In genomic region chr19:48627211-48627864, GRCh38 we compare ENCODE assay signal across 13 cellular contexts. TPM values are rescaled to one million over a fixed set of nuclear protein-coding genes. Genes with fewer than 3 reads are reported as not detected.
DNase-seq lines count a peak whose midpoint lies in the region; ATAC-seq and TF ChIP-seq lines count a peak whose summit lies in the region.
"Had no signal": no experiment of that assay in that cellular context is flagged by ENCODE, and none has a peak within 500 bp of the region (broad histone marks: within the 10 kb centered on the region; RNA-seq: fewer than 3 reads in every experiment).

No MANE protein-coding gene starts in this region.

- BruUV-seq in mammary epithelial cell (replicated peaks; lab: Mats Ljungman, UMichigan) (no TSS peak), MCF 10A (replicated peaks; lab: Mats Ljungman, UMichigan) (no TSS peak)

- no peaks in the 10 kb centered on the region for H3K27me3 ChIP-seq in mammary epithelial cell (ENCODE audit: insufficient read depth, low read length)
- H3K27me3 ChIP-seq: BE2C had no signal

- H3K9me3 ChIP-seq in mammary epithelial cell (replicated peaks; ENCODE audit: insufficient read depth, low read length): no peaks in the 10 kb centered on the region
- H3K9me3 ChIP-seq: BE2C had no signal

- H3K27me3 Mint-ChIP-seq in MCF 10A (ENCODE audit: insufficient read depth, unreplicated experiment): no peaks in the 10 kb centered on the region
- no peaks in the 10 kb centered on the region for H3K27me3 Mint-ChIP-seq in activated B cell treated with CpG ODN at 0.5 μM for 24 hours
- no peaks in the 10 kb centered on the region for H3K27me3 Mint-ChIP-seq in stimulated activated naive CD8-positive, alpha-beta T cell treated with anti-CD3 and anti-CD28 coated beads, Interleukin-15, amount 100 ng/mL, for 72 hours

- H3K36me3 Mint-ChIP-seq in MCF 10A (ENCODE audit: insufficient read depth, unreplicated experiment) (peaks cover 21% of the 10 kb centered on the region), activated B cell treated with CpG ODN at 0.5 μM for 24 hours (ENCODE audit: low read depth) (peaks cover 38% of the 10 kb centered on the region)

- H3K79me2 ChIP-seq in mammary epithelial cell (ENCODE audit: insufficient read depth, low read length): peaks cover 2% of the 10 kb centered on the region

- H4K20me1 ChIP-seq in mammary epithelial cell (ENCODE audit: insufficient read depth, low read length): no peaks in the 10 kb centered on the region

- no peak overlapping the region for H3K27ac ChIP-seq in mammary epithelial cell (ENCODE audit: insufficient read depth, low read depth, low read length)

- no peak overlapping the region for H3K9ac ChIP-seq in mammary epithelial cell (ENCODE audit: insufficient read depth, low read length)

- intact Hi-C loops in mammary epithelial cell (cut with micrococcal nuclease): no loop called here
- intact Hi-C loops in MCF 10A (cut with micrococcal nuclease): no loop called here
- intact Hi-C loops in activated B cell treated with CpG ODN at 0.5 μM for 24 hours (cut with micrococcal nuclease): no loop called here

- dilution Hi-C loops in mammary epithelial cell (cut with HindIII; ENCODE audit: low sequenced_read_pairs): no loop called here

- no peak for TF ChIP-seq CTCF in mammary epithelial cell (conservative IDR thresholded peaks at IDR 0.05 in 1 of 2, IDR thresholded peaks at IDR 0.05 in 1 of 2; ENCODE audit: extremely low read depth in 1 of 2, insufficient read depth in 1 of 2, low read depth in 1 of 2, low read length in 2 of 2)
- no peak for TF ChIP-seq CTCF in MCF 10A (IDR thresholded peaks at IDR 0.05; ENCODE audit: unreplicated experiment)
- TF ChIP-seq CTCF in activated B cell treated with CpG ODN at 0.5 μM for 24 hours (IDR thresholded peaks at IDR 0.05): no peak

- no peaks in the 10 kb centered on the region for H3K36me3 ChIP-seq in mammary epithelial cell (ENCODE audit: insufficient read depth, low read length)
- H3K36me3 ChIP-seq: BE2C had no signal

- no peak overlapping the region for H3K4me3 ChIP-seq in mammary epithelial cell (replicated peaks in 1 of 3; ENCODE audit: insufficient read depth in 1 of 3, low read depth in 2 of 3, low read length in 3 of 3)
- H3K4me3 ChIP-seq: skin epidermis had no signal

- DNase-seq in mammary epithelial cell (peak; percentile 71), MCF 10A (ENCODE audit: unreplicated experiment) (no peak), activated B cell treated with CpG ODN at 0.5 μM for 24 hours (no peak), kidney tubule cell (ENCODE audit: low spot score) (peak; percentile 86)
- peak in 1 of 2 donors; percentile 47 for DNase-seq in stimulated activated naive CD8-positive, alpha-beta T cell treated with anti-CD3 and anti-CD28 coated beads, Interleukin-15, amount 100 ng/mL, for 72 hours
- DNase-seq: BE2C, NCI-H2029, T1000 had no signal

- H3K9me3 Mint-ChIP-seq in MCF 10A (ENCODE audit: unreplicated experiment) (no peaks in the 10 kb centered on the region), activated B cell treated with CpG ODN at 0.5 μM for 24 hours (no peaks in the 10 kb centered on the region)
- H3K9me3 Mint-ChIP-seq in stimulated activated naive CD8-positive, alpha-beta T cell treated with anti-CD3 and anti-CD28 coated beads, Interleukin-15, amount 100 ng/mL, for 72 hours: no peaks in the 10 kb centered on the region

- H3K4me1 ChIP-seq in mammary epithelial cell (ENCODE audit: insufficient read depth, low read length): peaks cover 18% of the 10 kb centered on the region

- no peak overlapping the region for H3K4me2 ChIP-seq in mammary epithelial cell (ENCODE audit: insufficient read depth, low read depth, low read length)

- H3K4me1 Mint-ChIP-seq in MCF 10A (ENCODE audit: insufficient read depth, unreplicated experiment): peaks cover 23% of the 10 kb centered on the region
- H3K4me1 Mint-ChIP-seq in activated B cell treated with CpG ODN at 0.5 μM for 24 hours: peaks cover 28% of the 10 kb centered on the region
- peaks cover 80% of the 10 kb centered on the region for H3K4me1 Mint-ChIP-seq in stimulated activated naive CD8-positive, alpha-beta T cell treated with anti-CD3 and anti-CD28 coated beads, Interleukin-15, amount 100 ng/mL, for 72 hours

- CTCF ChIA-PET in mammary epithelial cell (lab: Charles Lee; ENCODE audit: low non-redundant PET) (no interaction called here), MCF 10A (lab: Yijun Ruan, JAX) (no interaction called here), activated B cell treated with CpG ODN at 0.5 μM for 24 hours (lab: Charles Lee) (interaction anchor here (0.6 kb wide), 1 partner anchor 18 kb away, joined by 3 read pairs; no protein-coding TSS in a partner anchor)

- ATAC-seq in activated B cell treated with CpG ODN at 0.5 μM for 24 hours (ENCODE audit: low read depth) (no peak), GM21737 (IDR thresholded peaks at IDR 0.05; ENCODE audit: unreplicated experiment) (no peak), GM21576 (IDR thresholded peaks at IDR 0.05; ENCODE audit: unreplicated experiment) (no peak), GM21619 (IDR thresholded peaks at IDR 0.05; ENCODE audit: unreplicated experiment) (no peak)
- ATAC-seq in stimulated activated naive CD8-positive, alpha-beta T cell treated with anti-CD3 and anti-CD28 coated beads, Interleukin-15, amount 100 ng/mL, for 72 hours: peak; percentile 39

- in situ Hi-C loops in mammary epithelial cell (cut with MboI; ENCODE audit: low sequenced_read_pairs in 2 of 2): loop anchor here in 1 of 2 donors (25.0 kb wide), 1 partner anchor 360 kb away; the partner anchor contains the start of genes GYS1 and RUVBL2

- no peak overlapping the region for H3K4me3 Mint-ChIP-seq in MCF 10A (ENCODE audit: unreplicated experiment)
- H3K4me3 Mint-ChIP-seq in activated B cell treated with CpG ODN at 0.5 μM for 24 hours: no peak overlapping the region
- H3K4me3 Mint-ChIP-seq in stimulated activated naive CD8-positive, alpha-beta T cell treated with anti-CD3 and anti-CD28 coated beads, Interleukin-15, amount 100 ng/mL, for 72 hours: peak overlapping the region in 1 of 2 donors; percentile 38

- H2AFZ ChIP-seq in mammary epithelial cell (ENCODE audit: low read depth, low read length): no peak overlapping the region

- H3K27ac Mint-ChIP-seq in MCF 10A (ENCODE audit: low read depth, unreplicated experiment) (no peak overlapping the region), activated B cell treated with CpG ODN at 0.5 μM for 24 hours (peak overlapping the region; percentile 56)
- peak overlapping the region in 1 of 2 donors; percentile 39 for H3K27ac Mint-ChIP-seq in stimulated activated naive CD8-positive, alpha-beta T cell treated with anti-CD3 and anti-CD28 coated beads, Interleukin-15, amount 100 ng/mL, for 72 hours

- POLR2A ChIA-PET in MCF 10A (lab: Yijun Ruan, JAX): interaction anchor here (0.5 to 1.9 kb wide), 3 partner anchors 8 to 1604 kb away, joined by 3 to 8 read pairs (median 3); partner anchors contain the start of genes FAM83E, RPL18 and SPHK2
- POLR2A ChIA-PET in activated B cell treated with CpG ODN at 0.5 μM for 24 hours (lab: Charles Lee): interaction anchor here (1.3 to 2.2 kb wide), 2 partner anchors 9 to 18 kb away, joined by 16 to 22 read pairs; partner anchors contain the start of genes RPL18 and SPHK2

- WGBS in mammary epithelial cell (ENCODE audit: low coverage, missing lambda C conversion rate): 100% methylated on average over 2 of the region's 6 CpGs

RNA-seq across cellular contexts. Expression of gene SPHK2, which starts 8.0 kb away (rescaled TPM):
- total RNA-seq in mammary epithelial cell (10 to 100 TPM in 1 of 2 donors, 1 to 10 TPM in 1; 4.0 to 15.7 TPM), MCF 10A (2022) (16.3 and 18.2 TPM in 2 replicates), activated B cell treated with CpG ODN at 0.5 μM for 24 hours (38.2 and 48.5 TPM in 2 replicates)
- 6.0 TPM for polyA plus RNA-seq in mammary epithelial cell
- 0.47 TPM for polyA minus RNA-seq in mammary epithelial cell

RNA-seq across cellular contexts. Expression of gene RPL18, which starts 8.4 kb away (rescaled TPM):
- total RNA-seq in mammary epithelial cell (1,000 to 10,000 TPM; 1,261 to 1,652 TPM), MCF 10A (2022) (1,536 and 1,736 TPM in 2 replicates), activated B cell treated with CpG ODN at 0.5 μM for 24 hours (2,427 and 2,762 TPM in 2 replicates)
- polyA plus RNA-seq in mammary epithelial cell: 2,143 TPM
- polyA minus RNA-seq in mammary epithelial cell: 987 TPM

RNA-seq across cellular contexts. Expression of gene DBP, which starts 9.8 kb away (rescaled TPM):
- total RNA-seq in mammary epithelial cell (1 to 10 TPM in 1 of 2 donors, under 1 TPM in 1; 0.73 to 2.2 TPM), MCF 10A (2022) (0.25 and 0.56 TPM in 2 replicates), activated B cell treated with CpG ODN at 0.5 μM for 24 hours (8.7 and 9.2 TPM in 2 replicates)
- 0.69 TPM for polyA plus RNA-seq in mammary epithelial cell
- not detected for polyA minus RNA-seq in mammary epithelial cell

RNA-seq across cellular contexts. Expression of gene FAM83E, which starts 12.5 kb away (rescaled TPM):
- 1 to 10 TPM in 1 of 2 donors, under 1 TPM in 1; 0.33 to 3.2 TPM for total RNA-seq in mammary epithelial cell
- 0.07 TPM for polyA plus RNA-seq in mammary epithelial cell
- polyA minus RNA-seq in mammary epithelial cell: not detected
- total RNA-seq in MCF 10A (2022): 0.89 and 2.8 TPM in 2 replicates
- 3.5 and 5.6 TPM in 2 replicates for total RNA-seq in activated B cell treated with CpG ODN at 0.5 μM for 24 hours
- total RNA-seq: glomerular endothelial cell had no signal

RNA-seq across cellular contexts. Expression of gene CA11, which starts 18.6 kb away (rescaled TPM):
- total RNA-seq in mammary epithelial cell (1 to 10 TPM; 3.0 to 3.5 TPM), MCF 10A (2022) (2.6 and 2.9 TPM in 2 replicates), activated B cell treated with CpG ODN at 0.5 μM for 24 hours (9.5 and 10.3 TPM in 2 replicates)
- 1.3 TPM for polyA plus RNA-seq in mammary epithelial cell
- polyA minus RNA-seq in mammary epithelial cell: not detected

Comparison
In these comparisons a context has a peak if more than half of its experiments do, and no peak if none do; other contexts are left out.
1. DNase-seq: peak in mammary epithelial cell (single experiment) and kidney tubule cell (single experiment); none in MCF 10A (single experiment) and activated B cell treated with CpG ODN at 0.5 μM for 24 hours (single experiment).